In the genomic region with DNA sequence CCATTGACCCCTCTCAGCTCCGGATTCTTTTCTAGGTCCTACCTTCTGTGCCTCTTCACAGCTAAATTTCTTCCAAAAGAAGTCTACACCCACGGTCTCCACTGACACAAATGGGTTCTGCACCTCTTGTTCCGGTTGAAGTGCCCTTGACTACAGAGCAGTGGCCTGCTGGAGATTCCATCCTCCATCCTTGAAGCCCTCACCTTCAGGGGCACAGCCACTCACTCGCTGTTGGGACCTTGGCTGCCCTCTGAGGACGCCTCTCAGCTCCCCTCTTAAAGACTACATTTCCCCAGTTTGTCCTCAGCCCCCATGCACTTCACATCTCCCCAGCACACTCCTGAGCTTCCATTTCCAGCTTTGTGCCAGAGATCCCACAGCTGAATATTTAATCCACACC, we compare ENCODE assay signal across 18 cellular contexts.
DNase-seq lines count a peak whose midpoint lies in the region; ATAC-seq and TF ChIP-seq lines count a peak whose summit lies in the region.
"Had no signal": no experiment of that assay in that cellular context is flagged by ENCODE, and none has a peak within 500 bp of the region (broad histone marks: within the 10 kb centered on the region; RNA-seq: fewer than 3 reads in every experiment).

No MANE protein-coding gene starts in this region.

- H3K27me3 ChIP-seq in CD4-positive, CD25-positive, alpha-beta regulatory T cell (ENCODE audit: control insufficient read depth, insufficient read depth, low read length), result no peaks in the 10 kb centered on the region
- H3K27me3 ChIP-seq in H7 (ENCODE audit: control insufficient read depth, insufficient read depth, low read length) (no peaks in the 10 kb centered on the region), esophagus muscularis mucosa (no peaks in the 10 kb centered on the region)
- H3K27me3 ChIP-seq: Peyer's patch had no signal

- ATAC-seq in CD4-positive, CD25-positive, alpha-beta regulatory T cell (ENCODE audit: low read depth in 2 of 2), result no peak

- no peaks in the 10 kb centered on the region for H3K4me1 ChIP-seq in CD4-positive, CD25-positive, alpha-beta regulatory T cell (ENCODE audit: control insufficient read depth, insufficient read depth, low read length, poor library complexity, severe bottlenecking)
- peaks cover 0 to 31% (median 25%) of the 10 kb centered on the region in 4 donors for H3K4me1 ChIP-seq in esophagus muscularis mucosa
- H3K4me1 ChIP-seq: Peyer's patch had no signal

- no peak for TF ChIP-seq CTCF in osteocyte (IDR thresholded peaks at IDR 0.05)
- no peak for TF ChIP-seq CTCF in glutamatergic neuron (IDR thresholded peaks at IDR 0.05; ENCODE audit: partially characterized antibody, unreplicated experiment)
- TF ChIP-seq CTCF in esophagus muscularis mucosa (IDR thresholded peaks at IDR 0.05), result no peak

- no peak for DNase-seq in CD4-positive, CD25-positive, alpha-beta regulatory T cell
- DNase-seq in H7, result peak; percentile 20
- DNase-seq in iPS-NIHi11 (ENCODE audit: low spot score), result peak; percentile 4
- DNase-seq in osteocyte (ENCODE audit: extremely low spot score, unreplicated experiment), result peak; percentile 42
- DNase-seq in glutamatergic neuron, result no peak
- no peak for DNase-seq in esophagus muscularis mucosa (ENCODE audit: extremely low spot score)
- no peak for DNase-seq in LoVo (ENCODE audit: low spot score)
- DNase-seq: CD4-positive, alpha-beta T cell; COR-L47; DMS79; GM23248; HCEC 1CT; Karpas-422; NCI-H1694; NCI-H2081; NCI-H2171; NCI-H524 treated with DMSO at 0.1 percent for 48 hours had no signal

- no peak for TF ChIP-seq POLR2A in esophagus muscularis mucosa (IDR thresholded peaks at IDR 0.05; ENCODE audit: low read depth)

- H3K9me3 Mint-ChIP-seq in CD4-positive, CD25-positive, alpha-beta regulatory T cell, result no peaks in the 10 kb centered on the region
- peaks cover 8% of the 10 kb centered on the region for H3K9me3 Mint-ChIP-seq in osteocyte (ENCODE audit: unreplicated experiment)
- H3K9me3 Mint-ChIP-seq in glutamatergic neuron (ENCODE audit: unreplicated experiment), result peaks cover 30% of the 10 kb centered on the region
- H3K9me3 Mint-ChIP-seq: CD4-positive, alpha-beta T cell had no signal

- no peak overlapping the region for H3K27ac ChIP-seq in CD4-positive, CD25-positive, alpha-beta regulatory T cell (ENCODE audit: insufficient read depth, low read length, poor library complexity, severe bottlenecking)
- no peak overlapping the region for H3K27ac ChIP-seq in esophagus muscularis mucosa (replicated peaks in 1 of 4)
- H3K27ac ChIP-seq: GM23248, Peyer's patch had no signal

- intact Hi-C loops in esophagus muscularis mucosa (cut with DNase I), result no loop called here

- H3K9me3 ChIP-seq in CD4-positive, CD25-positive, alpha-beta regulatory T cell (ENCODE audit: control insufficient read depth in 2 of 2, low read length in 2 of 2), result no peaks in the 10 kb centered on the region
- no peaks in the 10 kb centered on the region for H3K9me3 ChIP-seq in esophagus muscularis mucosa
- H3K9me3 ChIP-seq: Peyer's patch had no signal

- WGBS in esophagus muscularis mucosa, result 89% methylated on average over 5 of the region's 5 CpGs

- H3K36me3 ChIP-seq in CD4-positive, CD25-positive, alpha-beta regulatory T cell (ENCODE audit: control insufficient read depth, insufficient read depth, low read length), result no peaks in the 10 kb centered on the region
- H3K36me3 ChIP-seq in H7 (replicated peaks; ENCODE audit: control insufficient read depth, insufficient read depth, low read length) (no peaks in the 10 kb centered on the region), esophagus muscularis mucosa (peaks cover 13 to 80% (median 41%) of the 10 kb centered on the region in 4 donors)

- no peaks in the 10 kb centered on the region for H3K4me1 Mint-ChIP-seq in CD4-positive, CD25-positive, alpha-beta regulatory T cell
- H3K4me1 Mint-ChIP-seq in osteocyte (ENCODE audit: unreplicated experiment) (no peaks in the 10 kb centered on the region), glutamatergic neuron (ENCODE audit: low read depth, unreplicated experiment) (peaks cover 40% of the 10 kb centered on the region)

- H3K4me3 ChIP-seq in CD4-positive, CD25-positive, alpha-beta regulatory T cell (ENCODE audit: low read depth, low read length), result no peak overlapping the region
- H3K4me3 ChIP-seq in H7 (ENCODE audit: insufficient read depth, low read depth, low read length) (no peak overlapping the region), esophagus muscularis mucosa (no peak overlapping the region)
- H3K4me3 ChIP-seq: GM23248, Peyer's patch had no signal

- H3K4me3 Mint-ChIP-seq in CD4-positive, CD25-positive, alpha-beta regulatory T cell, result no peak overlapping the region
- no peak overlapping the region for H3K4me3 Mint-ChIP-seq in osteocyte (ENCODE audit: unreplicated experiment)
- no peak overlapping the region for H3K4me3 Mint-ChIP-seq in glutamatergic neuron (ENCODE audit: unreplicated experiment)
- H3K4me3 Mint-ChIP-seq: CD4-positive, alpha-beta T cell had no signal

- H3K36me3 Mint-ChIP-seq in CD4-positive, CD25-positive, alpha-beta regulatory T cell, result peaks cover 22% of the 10 kb centered on the region
- H3K36me3 Mint-ChIP-seq in osteocyte (ENCODE audit: unreplicated experiment) (peaks cover 23% of the 10 kb centered on the region), glutamatergic neuron (ENCODE audit: unreplicated experiment) (peaks cover 22% of the 10 kb centered on the region)

- H3K27me3 Mint-ChIP-seq in CD4-positive, CD25-positive, alpha-beta regulatory T cell, result no peaks in the 10 kb centered on the region
- H3K27me3 Mint-ChIP-seq in osteocyte (ENCODE audit: unreplicated experiment), result no peaks in the 10 kb centered on the region
- H3K27me3 Mint-ChIP-seq in glutamatergic neuron (ENCODE audit: unreplicated experiment), result peaks cover 29% of the 10 kb centered on the region
- H3K27me3 Mint-ChIP-seq: CD4-positive, alpha-beta T cell had no signal

- peak overlapping the region in 2 of 3 donors; percentile 27 to 33 for H3K27ac Mint-ChIP-seq in CD4-positive, CD25-positive, alpha-beta regulatory T cell
- H3K27ac Mint-ChIP-seq in osteocyte (ENCODE audit: unreplicated experiment) (no peak overlapping the region), glutamatergic neuron (ENCODE audit: unreplicated experiment) (no peak overlapping the region)
- H3K27ac Mint-ChIP-seq: CD4-positive, alpha-beta T cell had no signal

- TF ChIP-seq EP300 in esophagus muscularis mucosa (IDR thresholded peaks at IDR 0.05), result no peak

Comparison
In these comparisons a context has a peak if more than half of its experiments do, and no peak if none do; other contexts are left out.
1. DNase-seq: peak in H7 (single experiment), iPS-NIHi11 (single experiment) and osteocyte (single experiment); none in CD4-positive, CD25-positive, alpha-beta regulatory T cell (0 of 3), glutamatergic neuron (single experiment), esophagus muscularis mucosa (single experiment) and LoVo (single experiment).
2. H3K27ac Mint-ChIP-seq: peak in CD4-positive, CD25-positive, alpha-beta regulatory T cell (2 of 3); none in osteocyte (single experiment) and glutamatergic neuron (single experiment).